ENCODE assay signal across 19 cellular contexts in the genomic region with DNA sequence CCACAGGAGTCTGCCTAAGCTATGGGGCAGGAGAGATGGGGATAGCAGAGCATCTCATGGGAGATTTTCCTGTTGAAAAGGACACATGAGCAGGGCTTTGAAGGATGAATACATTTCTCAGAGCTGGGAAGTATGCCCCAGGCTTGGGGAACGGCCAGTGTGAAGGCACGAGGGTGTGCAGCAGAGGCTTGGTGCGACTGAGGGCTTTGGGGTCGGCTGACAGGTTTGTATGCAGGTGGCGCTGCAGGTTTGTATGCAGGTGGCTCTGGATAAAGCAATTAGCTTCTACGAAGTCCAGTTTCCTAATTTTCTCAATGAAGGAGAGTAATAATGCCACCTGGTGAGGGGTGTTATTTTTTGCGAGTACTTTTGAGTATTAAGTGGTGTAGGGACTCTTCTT. TPM values are rescaled to one million over a fixed set of nuclear protein-coding genes. Genes with fewer than 3 reads are reported as not detected.
A peak's percentile ranks its signal among the peaks of the same experiment; 100 is the strongest.
DNase-seq lines count a peak whose midpoint lies in the region; ATAC-seq and TF ChIP-seq lines count a peak whose summit lies in the region.
"Had no signal": no experiment of that assay in that cellular context is flagged by ENCODE, and none has a peak within 500 bp of the region (broad histone marks: within the 10 kb centered on the region; RNA-seq: fewer than 3 reads in every experiment).

No MANE protein-coding gene starts in this region.

- no peak for ATAC-seq in stimulated activated naive CD8-positive, alpha-beta T cell treated with anti-CD3 and anti-CD28 coated beads, Interleukin-15, amount 100 ng/mL, for 72 hours
- ATAC-seq in stimulated activated naive CD8-positive, alpha-beta T cell treated with anti-CD3 and anti-CD28 coated beads, Interleukin-15, Interleukin-2, amounts not matched to agents 100 U/mL and 50 U/mL, for 24 hours = no peak
- no peak for ATAC-seq in IMR-90 (ENCODE audit: low read depth)
- ATAC-seq in naive thymus-derived CD8-positive, alpha-beta T cell = no peak
- no peak for ATAC-seq in HG02852 (IDR thresholded peaks at IDR 0.05; ENCODE audit: unreplicated experiment)
- ATAC-seq: HepG2, Panc1 had no signal

- H4K20me1 ChIP-seq in IMR-90 (ENCODE audit: insufficient read depth, low read length) (no peaks in the 10 kb centered on the region), mammary epithelial cell (ENCODE audit: insufficient read depth, low read length) (no peaks in the 10 kb centered on the region)

- no peak overlapping the region for H4K8ac ChIP-seq in IMR-90 (ENCODE audit: low read depth in 2 of 2, low read length in 2 of 2)

- H3K79me2 ChIP-seq in mammary epithelial cell (ENCODE audit: insufficient read depth, low read length) = no peaks in the 10 kb centered on the region

- intact Hi-C loops in IMR-90 (cut with micrococcal nuclease) (no loop called here), mammary epithelial cell (cut with micrococcal nuclease) (loop anchor here (10.0 kb wide), 1 partner anchor 299 kb away; no protein-coding TSS in a partner anchor)

- H2AK9ac ChIP-seq in IMR-90 (replicated peaks; ENCODE audit: low read depth, low read length, poor library complexity) = peak overlapping the region; percentile 13

- H3K14ac ChIP-seq in IMR-90 (replicated peaks; ENCODE audit: low read depth, low read length) = no peak overlapping the region

- TF ChIP-seq CTCF in IMR-90 (conservative IDR thresholded peaks at IDR 0.05; ENCODE audit: low read depth, low read length) (no peak), mammary epithelial cell (conservative IDR thresholded peaks at IDR 0.05 in 1 of 2, IDR thresholded peaks at IDR 0.05 in 1 of 2; ENCODE audit: extremely low read depth in 1 of 2, insufficient read depth in 1 of 2, low read depth in 1 of 2, low read length in 2 of 2) (no peak)

- no peak overlapping the region for H2AK5ac ChIP-seq in IMR-90 (ENCODE audit: low read depth, low read length)

- 55% methylated on average over 4 of the region's 7 CpGs; no CpG with 5 or more reads in 1 of the 2 experiments for WGBS in IMR-90 (ENCODE audit: extremely low coverage in 2 of 2, insufficient read length in 1 of 2), 2 experiments
- WGBS in mammary epithelial cell (ENCODE audit: low coverage, missing lambda C conversion rate) = 96% methylated on average over 7 of the region's 7 CpGs

- H3K4me1 ChIP-seq in IMR-90 (ENCODE audit: control insufficient read depth, insufficient read depth, low read length) (no peaks in the 10 kb centered on the region), mammary epithelial cell (ENCODE audit: insufficient read depth, low read length) (peaks cover 29% of the 10 kb centered on the region)

- no peaks in the 10 kb centered on the region for H3K9me1 ChIP-seq in IMR-90 (ENCODE audit: insufficient read depth, low read length)

- H4K91ac ChIP-seq in IMR-90 (ENCODE audit: insufficient read depth, low read depth, low read length) = no peak overlapping the region

- no peak overlapping the region for H2BK15ac ChIP-seq in IMR-90 (ENCODE audit: low read depth, low read length)

- H2AFZ ChIP-seq in IMR-90 (replicated peaks; ENCODE audit: low read length, poor library complexity) (no peak overlapping the region), mammary epithelial cell (ENCODE audit: low read depth, low read length) (no peak overlapping the region)

- H3K27me3 ChIP-seq in IMR-90 (ENCODE audit: control insufficient read depth, insufficient read depth, low read length) (peaks cover 25% of the 10 kb centered on the region), mammary epithelial cell (ENCODE audit: insufficient read depth, low read length) (no peaks in the 10 kb centered on the region)
- H3K27me3 ChIP-seq: MG63 had no signal

- no peak overlapping the region for H2BK120ac ChIP-seq in IMR-90 (ENCODE audit: low read depth, low read length)

- dilution Hi-C loops in IMR-90 (cut with HindIII; ENCODE audit: low sequenced_read_pairs, unreplicated experiment) (no loop called here), mammary epithelial cell (cut with HindIII; ENCODE audit: low sequenced_read_pairs) (no loop called here)

- no peak overlapping the region for H4K5ac ChIP-seq in IMR-90 (ENCODE audit: low read depth, low read length)

- no peak overlapping the region for H3K9ac ChIP-seq in IMR-90 (ENCODE audit: low read depth, low read length)
- H3K9ac ChIP-seq in mammary epithelial cell (ENCODE audit: insufficient read depth, low read length) = no peak overlapping the region

- no peak overlapping the region for H3K4ac ChIP-seq in IMR-90 (ENCODE audit: low read depth, low read length)

- in situ Hi-C loops in IMR-90 (cut with MboI; ENCODE audit: low sequenced_read_pairs) (no loop called here), mammary epithelial cell (cut with MboI; ENCODE audit: low sequenced_read_pairs in 2 of 2) (no loop called here)

- no peak overlapping the region for H3K4me3 ChIP-seq in IMR-90 (ENCODE audit: insufficient read depth, low read depth, low read length)
- H3K4me3 ChIP-seq in mammary epithelial cell (replicated peaks in 1 of 3; ENCODE audit: insufficient read depth in 1 of 3, low read depth in 2 of 3, low read length in 3 of 3) = no peak overlapping the region
- H3K4me3 ChIP-seq: MG63 had no signal

- CTCF ChIA-PET in IMR-90 (lab: Yijun Ruan, JAX) (no interaction called here), mammary epithelial cell (lab: Charles Lee; ENCODE audit: low non-redundant PET) (no interaction called here)

- no peak overlapping the region for H3K4me3 Mint-ChIP-seq in stimulated activated naive CD8-positive, alpha-beta T cell treated with anti-CD3 and anti-CD28 coated beads, Interleukin-15, amount 100 ng/mL, for 72 hours
- H3K4me3 Mint-ChIP-seq in naive thymus-derived CD8-positive, alpha-beta T cell = peak overlapping the region in 2 of 10 donors; percentile 9 to 24
- H3K4me3 Mint-ChIP-seq: CD14-positive monocyte had no signal

- TF ChIP-seq POLR2A in IMR-90 (IDR thresholded peaks at IDR 0.05; ENCODE audit: low read depth, low read length) = no peak

- H3K56ac ChIP-seq in IMR-90 (ENCODE audit: extremely low read depth, insufficient read depth, low read length) = no peak overlapping the region

- no peak for DNase-seq in stimulated activated naive CD8-positive, alpha-beta T cell treated with anti-CD3 and anti-CD28 coated beads, Interleukin-15, amount 100 ng/mL, for 72 hours
- DNase-seq in stimulated activated naive CD8-positive, alpha-beta T cell treated with anti-CD3 and anti-CD28 coated beads, Interleukin-15, Interleukin-2, amounts not matched to agents 100 U/mL and 50 U/mL, for 24 hours = no peak
- DNase-seq in IMR-90 (no peak), DMS53 (lab: John Stamatoyannopoulos, UW) (no peak), mammary epithelial cell (no peak)
- DNase-seq in naive thymus-derived CD8-positive, alpha-beta T cell = no peak
- DNase-seq: KBM-7, MG63, NCI-H1105 treated with DMSO at 0.1 percent for 48 hours, NCI-H146, NCI-H2029, NCI-H2227 treated with DMSO at 0.1 percent for 48 hours, NCI-H526 treated with DMSO at 0.1 percent for 48 hours, SHP77 had no signal

- peak overlapping the region; percentile 4 to 79 for H3K27ac Mint-ChIP-seq in stimulated activated naive CD8-positive, alpha-beta T cell treated with anti-CD3 and anti-CD28 coated beads, Interleukin-15, amount 100 ng/mL, for 72 hours
- peak overlapping the region in 9 of 10 donors; percentile 25 to 88 (median 81) for H3K27ac Mint-ChIP-seq in naive thymus-derived CD8-positive, alpha-beta T cell

- H3K4me2 ChIP-seq in IMR-90 (ENCODE audit: low read depth, low read length) (no peak overlapping the region), mammary epithelial cell (ENCODE audit: insufficient read depth, low read depth, low read length) (no peak overlapping the region)

- H3K9me3 Mint-ChIP-seq in stimulated activated naive CD8-positive, alpha-beta T cell treated with anti-CD3 and anti-CD28 coated beads, Interleukin-15, amount 100 ng/mL, for 72 hours = no peaks in the 10 kb centered on the region
- no peaks in the 10 kb centered on the region for H3K9me3 Mint-ChIP-seq in naive thymus-derived CD8-positive, alpha-beta T cell

- H3K27me3 Mint-ChIP-seq in stimulated activated naive CD8-positive, alpha-beta T cell treated with anti-CD3 and anti-CD28 coated beads, Interleukin-15, amount 100 ng/mL, for 72 hours = no peaks in the 10 kb centered on the region
- no peaks in the 10 kb centered on the region for H3K27me3 Mint-ChIP-seq in naive thymus-derived CD8-positive, alpha-beta T cell

- peaks cover 61% of the 10 kb centered on the region for H3K4me1 Mint-ChIP-seq in stimulated activated naive CD8-positive, alpha-beta T cell treated with anti-CD3 and anti-CD28 coated beads, Interleukin-15, amount 100 ng/mL, for 72 hours
- peaks cover 35 to 64% (median 56%) of the 10 kb centered on the region in 4 donors for H3K4me1 Mint-ChIP-seq in naive thymus-derived CD8-positive, alpha-beta T cell

- H2BK5ac ChIP-seq in IMR-90 (ENCODE audit: low read depth, low read length, poor library complexity, severe bottlenecking) = no peak overlapping the region

- H3K36me3 ChIP-seq in IMR-90 (ENCODE audit: control insufficient read depth, insufficient read depth, low read length) (no peaks in the 10 kb centered on the region), mammary epithelial cell (ENCODE audit: insufficient read depth, low read length) (no peaks in the 10 kb centered on the region)
- H3K36me3 ChIP-seq: MG63 had no signal

- BruUV-seq in IMR-90 (replicated peaks; lab: Mats Ljungman, UMichigan) (no TSS peak), mammary epithelial cell (replicated peaks; lab: Mats Ljungman, UMichigan) (no TSS peak)

- no peaks in the 10 kb centered on the region for H3K36me3 Mint-ChIP-seq in naive thymus-derived CD8-positive, alpha-beta T cell
- H3K36me3 Mint-ChIP-seq: CD14-positive monocyte had no signal

- no peak overlapping the region for H3K27ac ChIP-seq in IMR-90 (ENCODE audit: insufficient read depth, low read length)
- H3K27ac ChIP-seq in mammary epithelial cell (ENCODE audit: insufficient read depth, low read depth, low read length) = no peak overlapping the region
- H3K27ac ChIP-seq: RWPE1 had no signal

- H3K79me1 ChIP-seq in IMR-90 (ENCODE audit: low read depth in 1 of 2, low read length in 2 of 2) = no peaks in the 10 kb centered on the region

- no peak for TF ChIP-seq RAD21 in IMR-90 (IDR thresholded peaks at IDR 0.05; ENCODE audit: low read length)

- H3K23ac ChIP-seq in IMR-90 (ENCODE audit: low read depth, low read length) = no peak overlapping the region

- no peaks in the 10 kb centered on the region for H3K9me3 ChIP-seq in IMR-90 (ENCODE audit: control insufficient read depth, insufficient read depth, low read length)
- H3K9me3 ChIP-seq in mammary epithelial cell (replicated peaks; ENCODE audit: insufficient read depth, low read length) = no peaks in the 10 kb centered on the region
- H3K9me3 ChIP-seq: MG63 had no signal

- H2BK20ac ChIP-seq in IMR-90 (ENCODE audit: low read depth, low read length) = no peak overlapping the region

- POLR2A ChIA-PET in IMR-90 (lab: Charles Lee; ENCODE audit: unreplicated experiment) = no interaction called here
- POLR2A ChIA-PET in naive thymus-derived CD8-positive, alpha-beta T cell (lab: Charles Lee) = interaction anchor here (0.8 to 9.2 kb wide), 7 partner anchors 7 to 267 kb away, joined by 3 to 82 read pairs (median 6); partner anchors contain the start of genes BLOC1S4 and TADA2B

- H3K18ac ChIP-seq in IMR-90 (ENCODE audit: low read depth, low read length) = no peak overlapping the region

RNA-seq across cellular contexts. Expression of gene KIAA0232, which starts 6.8 kb away (rescaled TPM):
- total RNA-seq in IMR-90 (2012; rRNA removed) (19.5 and 23.1 TPM in 2 replicates), mammary epithelial cell (10 to 100 TPM; 20.0 to 37.5 TPM)
- polyA plus RNA-seq in IMR-90 (2012; rRNA removed) (5.8 and 6.8 TPM in 2 replicates), mammary epithelial cell (6.7 TPM)
- 1.8 and 4.3 TPM in 2 replicates for polyA plus RNA-seq in IMR-90 (2012; cell fraction: cytosol; rRNA removed)
- polyA plus RNA-seq in IMR-90 (2012; cell fraction: nucleus; rRNA removed; ENCODE audit: low replicate concordance) = 3.7 and 10.2 TPM in 2 replicates
- 10 to 100 TPM; 29.9 to 31.0 TPM for total RNA-seq in naive thymus-derived CD8-positive, alpha-beta T cell
- polyA plus RNA-seq in naive thymus-derived CD8-positive, alpha-beta T cell = 10 to 100 TPM; 11.9 to 15.4 (median 13.7) TPM
- 11.6 TPM for polyA minus RNA-seq in mammary epithelial cell

RNA-seq across cellular contexts. Expression of gene BLOC1S4, which starts 59.8 kb away (rescaled TPM):
- 8.8 and 13.3 TPM in 2 replicates for total RNA-seq in IMR-90 (2012; rRNA removed)
- 22.1 and 24.2 TPM in 2 replicates for polyA plus RNA-seq in IMR-90 (2012; rRNA removed)
- 7.3 and 27.7 TPM in 2 replicates for polyA plus RNA-seq in IMR-90 (2012; cell fraction: cytosol; rRNA removed)
- 8.6 and 17.4 TPM in 2 replicates for polyA plus RNA-seq in IMR-90 (2012; cell fraction: nucleus; rRNA removed; ENCODE audit: low replicate concordance)
- total RNA-seq in naive thymus-derived CD8-positive, alpha-beta T cell = 10 to 100 TPM; 38.7 to 40.0 TPM
- 10 to 100 TPM; 65.8 to 81.6 (median 75.4) TPM for polyA plus RNA-seq in naive thymus-derived CD8-positive, alpha-beta T cell
- 10 to 100 TPM; 14.1 to 15.3 TPM for total RNA-seq in mammary epithelial cell
- 14.7 TPM for polyA plus RNA-seq in mammary epithelial cell
- 0.26 TPM for polyA minus RNA-seq in mammary epithelial cell
